ENCODE assay signal across 18 cellular contexts in the genomic region with DNA sequence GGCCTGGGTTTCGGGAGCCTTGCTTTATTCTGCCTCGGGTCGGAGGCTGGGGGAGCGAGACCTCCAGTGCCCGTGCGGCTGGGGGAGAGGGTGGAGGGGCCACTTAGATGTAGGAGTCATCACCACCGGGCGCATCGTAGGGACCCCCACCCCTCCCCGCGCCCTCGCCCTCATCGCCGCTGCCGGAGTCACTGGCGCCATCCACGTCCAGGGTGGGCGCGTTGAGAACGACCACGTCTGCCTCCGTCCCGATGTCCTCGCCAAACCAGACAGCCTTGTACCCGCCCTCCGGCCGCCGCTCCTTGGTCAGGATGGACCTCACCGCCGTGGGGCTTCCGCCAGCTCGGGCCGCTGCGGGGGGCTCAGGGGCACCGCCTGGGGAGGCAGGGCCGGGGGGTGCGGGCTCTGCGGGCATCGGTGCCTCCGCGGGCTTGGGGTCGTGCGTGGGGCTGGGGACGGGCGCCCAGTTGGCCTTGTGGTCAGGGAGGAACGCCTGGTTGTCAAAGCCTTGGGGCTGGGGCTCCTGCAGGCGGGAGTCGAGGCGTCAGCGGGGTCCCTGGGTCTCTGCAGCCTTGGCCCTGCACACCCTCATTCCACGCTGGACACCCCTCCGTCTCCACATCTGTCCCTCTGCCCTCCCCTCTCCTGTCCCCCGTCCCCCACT. TPM values are rescaled to one million over a fixed set of nuclear protein-coding genes. Genes with fewer than 3 reads are reported as not detected.
DNase-seq lines count a peak whose midpoint lies in the region; ATAC-seq and TF ChIP-seq lines count a peak whose summit lies in the region.
"Had no signal": no experiment of that assay in that cellular context is flagged by ENCODE, and none has a peak within 500 bp of the region (broad histone marks: within the 10 kb centered on the region; RNA-seq: fewer than 3 reads in every experiment).

No MANE protein-coding gene starts in this region.

- H3K9me3 ChIP-seq in left ventricle myocardium inferior (replicated peaks) (no peaks in the 10 kb centered on the region), sigmoid colon (no peaks in the 10 kb centered on the region), upper lobe of right lung (no peaks in the 10 kb centered on the region)

- H3K36me3 ChIP-seq in left ventricle myocardium inferior = peaks cover 15% of the 10 kb centered on the region
- peaks cover 5 to 27% (median 10%) of the 10 kb centered on the region in 4 donors for H3K36me3 ChIP-seq in sigmoid colon
- peaks cover 10% of the 10 kb centered on the region for H3K36me3 ChIP-seq in upper lobe of right lung

- peaks cover 77% of the 10 kb centered on the region for H3K4me1 Mint-ChIP-seq in dendritic cell treated with granulocyte-macrophage colony-stimulating factor and Interleukin-4, amounts not matched to agents 40 ng/mL and 50 ng/mL, for 4 days (ENCODE audit: low read depth)

- TF ChIP-seq CTCF in left ventricle myocardium inferior (IDR thresholded peaks at IDR 0.05; ENCODE audit: borderline replicate concordance) (no peak), sigmoid colon (IDR thresholded peaks at IDR 0.05) (no peak), upper lobe of right lung (IDR thresholded peaks at IDR 0.05) (no peak)

- no peak overlapping the region for H3K4me3 ChIP-seq in left ventricle myocardium inferior
- H3K4me3 ChIP-seq in sigmoid colon = no peak overlapping the region
- no peak overlapping the region for H3K4me3 ChIP-seq in upper lobe of right lung

- peak; percentile 36 for DNase-seq in left cardiac atrium
- no peak for DNase-seq in left ventricle myocardium inferior
- DNase-seq in sigmoid colon = peak; percentile 71
- no peak for DNase-seq in activated T-cell treated with anti-CD3 and anti-CD28 coated beads, Interleukin-2, amount 50 U/mL, for 1 hour
- no peak for DNase-seq in upper lobe of right lung
- DNase-seq: COR-L47, DMS153, KG1, NCI-H1436, NCI-H2029 treated with DMSO at 0.1 percent for 48 hours, NCI-H748 treated with DMSO at 0.1 percent for 48 hours, OCI-M1, SIG-M5 had no signal

- H3K27ac ChIP-seq in left ventricle myocardium inferior (replicated peaks) (no peak overlapping the region), sigmoid colon (no peak overlapping the region), upper lobe of right lung (no peak overlapping the region)

- ATAC-seq in left cardiac atrium (no peak), upper lobe of right lung (no peak)

- H3K36me3 Mint-ChIP-seq in dendritic cell treated with granulocyte-macrophage colony-stimulating factor and Interleukin-4, amounts not matched to agents 40 ng/mL and 50 ng/mL, for 4 days (ENCODE audit: low read depth) = peaks cover 67% of the 10 kb centered on the region

- H3K9me3 Mint-ChIP-seq in dendritic cell treated with granulocyte-macrophage colony-stimulating factor and Interleukin-4, amounts not matched to agents 40 ng/mL and 50 ng/mL, for 4 days = no peaks in the 10 kb centered on the region
- H3K9me3 Mint-ChIP-seq: CD14-positive monocyte had no signal

- 93% methylated on average over 53 of the region's 53 CpGs for WGBS in sigmoid colon, 2 donors

- H3K27me3 Mint-ChIP-seq in dendritic cell treated with granulocyte-macrophage colony-stimulating factor and Interleukin-4, amounts not matched to agents 40 ng/mL and 50 ng/mL, for 4 days = no peaks in the 10 kb centered on the region

- peak overlapping the region; percentile 95 for H3K27ac Mint-ChIP-seq in dendritic cell treated with granulocyte-macrophage colony-stimulating factor and Interleukin-4, amounts not matched to agents 40 ng/mL and 50 ng/mL, for 4 days

- no peak for TF ChIP-seq POLR2A in sigmoid colon (IDR thresholded peaks at IDR 0.05)

- H3K4me3 Mint-ChIP-seq in dendritic cell treated with granulocyte-macrophage colony-stimulating factor and Interleukin-4, amounts not matched to agents 40 ng/mL and 50 ng/mL, for 4 days = peak overlapping the region; percentile 86

- H3K4me1 ChIP-seq in left ventricle myocardium inferior (peaks cover 46% of the 10 kb centered on the region), sigmoid colon (peaks cover 0 to 33% (median 27%) of the 10 kb centered on the region in 4 donors), upper lobe of right lung (peaks cover 28% of the 10 kb centered on the region)

- no peaks in the 10 kb centered on the region for H3K27me3 ChIP-seq in left ventricle myocardium inferior (ENCODE audit: low read depth)
- no peaks in the 10 kb centered on the region for H3K27me3 ChIP-seq in sigmoid colon
- no peaks in the 10 kb centered on the region for H3K27me3 ChIP-seq in upper lobe of right lung

- no peak for TF ChIP-seq EP300 in sigmoid colon (IDR thresholded peaks at IDR 0.05)

- intact Hi-C loops in left cardiac atrium (cut with DNase I) = loop anchor here in 1 of 2 donors (10.0 kb wide), 1 partner anchor 63 kb away; no protein-coding TSS in a partner anchor
- intact Hi-C loops in left ventricle myocardium inferior (cut with micrococcal nuclease) = no loop called here
- intact Hi-C loops in dendritic cell treated with granulocyte-macrophage colony-stimulating factor and Interleukin-4, amounts not matched to agents 40 ng/mL and 50 ng/mL, for 4 days (cut with micrococcal nuclease) = loop anchor here (2.0 to 5.0 kb wide), 2 partner anchors 40 to 77 kb away; a partner anchor contains a TSS
- intact Hi-C loops in sigmoid colon (cut with DNase I) = loop anchor here (5.0 kb wide), 1 partner anchor 40 kb away; a partner anchor contains a TSS
- intact Hi-C loops in upper lobe of right lung (cut with DNase I) = no loop called here

RNA-seq across cellular contexts. Expression of a gene that starts 1.6 kb away (rescaled TPM):
- total RNA-seq in left cardiac atrium (10 to 100 TPM; 12.1 to 24.3 TPM), left ventricle myocardium inferior (10.3 TPM), sigmoid colon (10 to 100 TPM in 3 of 4 donors, 1 to 10 TPM in 1; 8.6 to 18.2 (median 14.2) TPM), upper lobe of right lung (56.2 TPM)
- 10 to 100 TPM; 10.8 to 73.9 (median 26.8) TPM for polyA plus RNA-seq in sigmoid colon

RNA-seq across cellular contexts. Expression of a gene that starts 7.4 kb away (rescaled TPM):
- total RNA-seq in left cardiac atrium = not detected
- total RNA-seq in left ventricle myocardium inferior = not detected
- total RNA-seq in sigmoid colon = 1 to 10 TPM in 2 of 4 donors, not detected in 2; 1.8 to 1.9 TPM
- polyA plus RNA-seq in sigmoid colon = 100 to 1,000 TPM in 1 of 3 donors, 10 to 100 TPM in 2; 18.0 to 136 (median 29.4) TPM
- total RNA-seq in upper lobe of right lung = not detected
- total RNA-seq: H1, RPMI7951 had no signal
- polyA plus RNA-seq: H1 had no signal

RNA-seq across cellular contexts. Expression of a gene that starts 9.6 kb away (rescaled TPM):
- total RNA-seq in left cardiac atrium = not detected
- total RNA-seq in left ventricle myocardium inferior = not detected
- not detected for total RNA-seq in sigmoid colon
- polyA plus RNA-seq in sigmoid colon = 1 to 10 TPM in 1 of 3 donors, not detected in 2; 1.1 TPM
- not detected for total RNA-seq in upper lobe of right lung
- total RNA-seq: NCI-H460, RPMI7951 had no signal
- polyA plus RNA-seq: CD14-positive monocyte had no signal

RNA-seq across cellular contexts. Expression of a gene that starts 19.7 kb away (rescaled TPM):
- total RNA-seq in left cardiac atrium = under 1 TPM; 0.15 to 0.29 TPM
- 0.22 TPM for total RNA-seq in left ventricle myocardium inferior
- total RNA-seq in sigmoid colon = 1 to 10 TPM in 1 of 4 donors, under 1 TPM in 1, not detected in 2; 0.41 to 2.2 TPM
- under 1 TPM in 1 of 3 donors, not detected in 2; 0.28 TPM for polyA plus RNA-seq in sigmoid colon
- total RNA-seq in upper lobe of right lung = 1.2 TPM
- total RNA-seq: RPMI7951 had no signal
- polyA plus RNA-seq: CD14-positive monocyte had no signal

RNA-seq across cellular contexts. Expression of a gene that starts 41.1 kb away (rescaled TPM):
- total RNA-seq in left cardiac atrium = 10 to 100 TPM; 17.3 to 21.5 TPM
- 17.7 TPM for total RNA-seq in left ventricle myocardium inferior
- 10 to 100 TPM; 11.8 to 21.2 (median 17.9) TPM for total RNA-seq in sigmoid colon
- 10 to 100 TPM in 2 of 3 donors, 1 to 10 TPM in 1; 6.6 to 29.3 (median 11.3) TPM for polyA plus RNA-seq in sigmoid colon
- 31.0 TPM for total RNA-seq in upper lobe of right lung

Comparison
In these comparisons a context has a peak if more than half of its experiments do, and no peak if none do; other contexts are left out.
1. DNase-seq: peak in left cardiac atrium (single experiment) and sigmoid colon (single experiment); none in left ventricle myocardium inferior (single experiment), activated T-cell treated with anti-CD3 and anti-CD28 coated beads, Interleukin-2, amount 50 U/mL, for 1 hour (single experiment) and upper lobe of right lung (single experiment).
2. intact Hi-C loops: an anchor here in dendritic cell treated with granulocyte-macrophage colony-stimulating factor and Interleukin-4, amounts not matched to agents 40 ng/mL and 50 ng/mL, for 4 days (2.0 to 5.0 kb wide) and sigmoid colon (5.0 kb wide); none called in left ventricle myocardium inferior and upper lobe of right lung.